In genomic region chr22:39475902-39476301, GRCh38 we compare ENCODE assay signal across 29 cellular contexts. TPM values are rescaled to one million over a fixed set of nuclear protein-coding genes. Genes with fewer than 3 reads are reported as not detected.
DNase-seq lines count a peak whose midpoint lies in the region; TF ChIP-seq lines count a peak whose summit lies in the region.
"Had no signal": no experiment of that assay in that cellular context is flagged by ENCODE, and none has a peak within 500 bp of the region (broad histone marks: within the 10 kb centered on the region; RNA-seq: fewer than 3 reads in every experiment).

No MANE protein-coding gene starts in this region.

- no peaks in the 10 kb centered on the region for H3K9me2 ChIP-seq in hepatocyte (replicated peaks; ENCODE audit: insufficient read depth)
- H3K9me2 ChIP-seq in GM23248 (ENCODE audit: insufficient read depth), result no peaks in the 10 kb centered on the region

- H3K27ac ChIP-seq in hepatocyte, result peak overlapping the region; percentile 98
- peak overlapping the region; percentile 48 for H3K27ac ChIP-seq in temporal lobe (ENCODE audit: low read depth, low read length)
- H3K27ac ChIP-seq in GM23248, result no peak overlapping the region
- H3K27ac ChIP-seq: coronary artery, SJCRH30, WERI-Rb-1 had no signal

- H3F3A ChIP-seq in GM23248 (ENCODE audit: insufficient read depth), result no peaks in the 10 kb centered on the region

- H3K36me3 Mint-ChIP-seq in activated naive CD4-positive, alpha-beta T cell treated with anti-CD3 and anti-CD28 coated beads, Interleukin-2, amount 50 U/mL, for 24 hours, result no peaks in the 10 kb centered on the region
- H3K36me3 Mint-ChIP-seq: activated naive CD8-positive, alpha-beta T cell treated with anti-CD3 and anti-CD28 coated beads for 36 hours; CD4-positive, alpha-beta memory T cell; naive thymus-derived CD4-positive, alpha-beta T cell had no signal

- H2AFZ ChIP-seq in hepatocyte (no peak overlapping the region), GM23248 (no peak overlapping the region)

- H4K20me1 ChIP-seq in hepatocyte (ENCODE audit: insufficient read depth, poor library complexity, severe bottlenecking) (no peaks in the 10 kb centered on the region), GM23248 (ENCODE audit: insufficient read depth) (no peaks in the 10 kb centered on the region)

- peaks cover 57% of the 10 kb centered on the region for H3K4me1 ChIP-seq in hepatocyte (ENCODE audit: insufficient read depth)
- H3K4me1 ChIP-seq in GM23248 (ENCODE audit: insufficient read depth), result peaks cover 20% of the 10 kb centered on the region

- WGBS in hepatocyte (ENCODE audit: low lambda C conversion rate, missing lambda C conversion rate), result 78% methylated on average over 3 of the region's 3 CpGs
- WGBS in GM23248 (ENCODE audit: low coverage in 1 of 2, low lambda C conversion rate in 2 of 2, missing lambda C conversion rate in 2 of 2), 2 experiments, result 41 to 46% methylated on average over 3 of the region's 3 CpGs

- no peak for TF ChIP-seq CTCF in hepatocyte (IDR thresholded peaks at IDR 0.05; ENCODE audit: poor library complexity)

- no peak overlapping the region for H3K4me3 Mint-ChIP-seq in activated naive CD4-positive, alpha-beta T cell treated with anti-CD3 and anti-CD28 coated beads, Interleukin-2, amount 50 U/mL, for 24 hours
- H3K4me3 Mint-ChIP-seq: activated CD4-positive, alpha-beta T cell treated with anti-CD3 and anti-CD28 coated beads, Interleukin-2, amount 10 ng/mL, durations not matched to agents 7 days and 5 days; activated naive CD8-positive, alpha-beta T cell treated with anti-CD3 and anti-CD28 coated beads for 36 hours; CD4-positive, alpha-beta memory T cell; naive thymus-derived CD4-positive, alpha-beta T cell had no signal

- peak overlapping the region; percentile 79 for H3K27ac Mint-ChIP-seq in activated naive CD4-positive, alpha-beta T cell treated with anti-CD3 and anti-CD28 coated beads, Interleukin-2, amount 50 U/mL, for 24 hours
- H3K27ac Mint-ChIP-seq: activated CD4-positive, alpha-beta T cell treated with anti-CD3 and anti-CD28 coated beads, Interleukin-2, amount 10 ng/mL, durations not matched to agents 7 days and 5 days; activated naive CD8-positive, alpha-beta T cell treated with anti-CD3 and anti-CD28 coated beads for 36 hours; CD4-positive, alpha-beta memory T cell had no signal

- no peak for DNase-seq in activated naive CD4-positive, alpha-beta T cell treated with anti-CD3 and anti-CD28 coated beads, Interleukin-2, amount 50 U/mL, for 16 hours
- peak; percentile 42 for DNase-seq in NCI-H69 (lab: John Stamatoyannopoulos, UW)
- no peak for DNase-seq in hepatocyte (ENCODE audit: low spot score)
- no peak for DNase-seq in NCI-H2227 (lab: John Stamatoyannopoulos, UW; ENCODE audit: unreplicated experiment)
- no peak for DNase-seq in GM23248
- DNase-seq in RPMI8226, result no peak
- DNase-seq: activated CD4-positive, alpha-beta T cell treated with anti-CD3 and anti-CD28 coated beads, Interleukin-2, amount 10 ng/mL, durations not matched to agents 7 days and 5 days; activated effector memory CD4-positive, alpha-beta T cell treated with Interleukin-2 at 50 U/mL for 16 hours; activated naive CD8-positive, alpha-beta T cell treated with anti-CD3 and anti-CD28 coated beads for 36 hours; activated T-cell treated with anti-CD3 and anti-CD28 coated beads, Interleukin-2, amount 50 U/mL, for 1 hour; AML-193; aorta; CD4-positive, alpha-beta memory T cell; naive thymus-derived CD4-positive, alpha-beta T cell; NCI-H1048; NCI-H1694 treated with DMSO at 0.1 percent for 48 hours; NCI-H2227 treated with DMSO at 0.1 percent for 48 hours; occipital lobe; SJCRH30; stimulated activated CD4-positive, alpha-beta T cell treated with anti-CD3 and anti-CD28 coated beads, Interleukin-15, amount 100 ng/mL, for 24 hours; stimulated activated CD4-positive, alpha-beta T cell treated with anti-CD3 and anti-CD28 coated beads, Interleukin-4, amount 100 ng/mL, for 4 hours; T-helper 9 cell; WERI-Rb-1 had no signal

- H3K79me2 ChIP-seq in hepatocyte, result peaks cover 53% of the 10 kb centered on the region
- H3K79me2 ChIP-seq in GM23248 (ENCODE audit: insufficient read depth), result no peaks in the 10 kb centered on the region

- H3K4me2 ChIP-seq in hepatocyte, result peak overlapping the region; percentile 69
- H3K4me2 ChIP-seq in GM23248 (ENCODE audit: unreplicated experiment), result no peak overlapping the region

- no peaks in the 10 kb centered on the region for H3K9me3 Mint-ChIP-seq in activated naive CD4-positive, alpha-beta T cell treated with anti-CD3 and anti-CD28 coated beads, Interleukin-2, amount 50 U/mL, for 24 hours
- H3K9me3 Mint-ChIP-seq: activated CD4-positive, alpha-beta T cell treated with anti-CD3 and anti-CD28 coated beads, Interleukin-2, amount 10 ng/mL, durations not matched to agents 7 days and 5 days; activated naive CD8-positive, alpha-beta T cell treated with anti-CD3 and anti-CD28 coated beads for 36 hours; CD4-positive, alpha-beta memory T cell; naive thymus-derived CD4-positive, alpha-beta T cell had no signal

- peaks cover 16% of the 10 kb centered on the region for H3K4me1 Mint-ChIP-seq in activated naive CD4-positive, alpha-beta T cell treated with anti-CD3 and anti-CD28 coated beads, Interleukin-2, amount 50 U/mL, for 24 hours

- in situ Hi-C loops in GM23248 (cut with MboI), result loop anchor here (25.0 kb wide), 1 partner anchor 111 kb away; no protein-coding TSS in a partner anchor

- no peaks in the 10 kb centered on the region for H3K27me3 Mint-ChIP-seq in activated naive CD4-positive, alpha-beta T cell treated with anti-CD3 and anti-CD28 coated beads, Interleukin-2, amount 50 U/mL, for 24 hours
- H3K27me3 Mint-ChIP-seq: activated CD4-positive, alpha-beta T cell treated with anti-CD3 and anti-CD28 coated beads, Interleukin-2, amount 10 ng/mL, durations not matched to agents 7 days and 5 days; activated naive CD8-positive, alpha-beta T cell treated with anti-CD3 and anti-CD28 coated beads for 36 hours; CD4-positive, alpha-beta memory T cell; naive thymus-derived CD4-positive, alpha-beta T cell had no signal

- H3K36me3 ChIP-seq in hepatocyte (replicated peaks; ENCODE audit: insufficient read depth, low read depth) (no peaks in the 10 kb centered on the region), GM23248 (ENCODE audit: low read depth) (no peaks in the 10 kb centered on the region)
- H3K36me3 ChIP-seq: SJCRH30 had no signal

- no peak overlapping the region for H3K4me3 ChIP-seq in hepatocyte
- H3K4me3 ChIP-seq in GM23248, result no peak overlapping the region
- H3K4me3 ChIP-seq: coronary artery, lung, SJCRH30 had no signal

- H3K9me3 ChIP-seq in hepatocyte (ENCODE audit: low read depth), result no peaks in the 10 kb centered on the region
- H3K9me3 ChIP-seq in GM23248 (ENCODE audit: low read depth), result no peaks in the 10 kb centered on the region
- H3K9me3 ChIP-seq: SJCRH30 had no signal

- H3K9ac ChIP-seq in GM23248, result no peak overlapping the region

- H3K27me3 ChIP-seq in hepatocyte, result no peaks in the 10 kb centered on the region
- no peaks in the 10 kb centered on the region for H3K27me3 ChIP-seq in GM23248 (replicated peaks; ENCODE audit: insufficient read depth)
- H3K27me3 ChIP-seq: SJCRH30 had no signal

RNA-seq across cellular contexts. Expression of gene MGAT3, which starts 19.1 kb away (rescaled TPM):
- total RNA-seq in hepatocyte (20.0 and 22.3 TPM in 2 replicates), temporal lobe (25.6 TPM)
- polyA plus RNA-seq in hepatocyte (5.5 and 7.0 TPM in 2 replicates), GM23248 (2016; fragmentation: Nextera tagmentation; extraction: Ambion mirVana) (not detected in 2 replicates)
- total RNA-seq in GM23248 (2014; rRNA removed; shearing (Covaris generic)), result not detected in 2 replicates
- total RNA-seq: pulmonary artery endothelial cell, SJCRH30 had no signal
- polyA plus RNA-seq: CD4-positive, alpha-beta memory T cell; keratinocyte; naive thymus-derived CD4-positive, alpha-beta T cell had no signal

RNA-seq across cellular contexts. Expression of gene MIEF1, which starts 26.2 kb away (rescaled TPM):
- total RNA-seq in hepatocyte (25.8 and 31.8 TPM in 2 replicates), temporal lobe (17.5 TPM)
- polyA plus RNA-seq in hepatocyte (17.5 and 22.2 TPM in 2 replicates), GM23248 (2016; fragmentation: Nextera tagmentation; extraction: Ambion mirVana) (20.2 and 20.6 TPM in 2 replicates)
- 26.2 and 27.1 TPM in 2 replicates for total RNA-seq in GM23248 (2014; rRNA removed; shearing (Covaris generic))

RNA-seq across cellular contexts. Expression of gene ATF4, which starts 44.5 kb away (rescaled TPM):
- 231 and 271 TPM in 2 replicates for total RNA-seq in hepatocyte
- polyA plus RNA-seq in hepatocyte, result 144 and 170 TPM in 2 replicates
- 72.0 TPM for total RNA-seq in temporal lobe
- 481 and 529 TPM in 2 replicates for total RNA-seq in GM23248 (2014; rRNA removed; shearing (Covaris generic))
- polyA plus RNA-seq in GM23248 (2016; fragmentation: Nextera tagmentation; extraction: Ambion mirVana), result 282 and 293 TPM in 2 replicates

RNA-seq across cellular contexts. Expression of gene RPS19BP1, which starts 56.6 kb away (rescaled TPM):
- total RNA-seq in hepatocyte (82.9 and 84.0 TPM in 2 replicates), temporal lobe (31.7 TPM)
- polyA plus RNA-seq in hepatocyte (117 and 118 TPM in 2 replicates), GM23248 (2016; fragmentation: Nextera tagmentation; extraction: Ambion mirVana) (114 and 119 TPM in 2 replicates)
- 81.6 and 93.9 TPM in 2 replicates for total RNA-seq in GM23248 (2014; rRNA removed; shearing (Covaris generic))

Comparison
In these comparisons a context has a peak if more than half of its experiments do, and no peak if none do; other contexts are left out.
1. RNA of gene MGAT3, which starts 19.1 kb away (total RNA-seq): 25.6 TPM in temporal lobe (single experiment) and 20.0 to 22.3 TPM in hepatocyte; not detected in GM23248; every median in the first group is over 10 times any median in the second.